Comparison of ENCODE assay signal across 6 cellular contexts in the genomic region with DNA sequence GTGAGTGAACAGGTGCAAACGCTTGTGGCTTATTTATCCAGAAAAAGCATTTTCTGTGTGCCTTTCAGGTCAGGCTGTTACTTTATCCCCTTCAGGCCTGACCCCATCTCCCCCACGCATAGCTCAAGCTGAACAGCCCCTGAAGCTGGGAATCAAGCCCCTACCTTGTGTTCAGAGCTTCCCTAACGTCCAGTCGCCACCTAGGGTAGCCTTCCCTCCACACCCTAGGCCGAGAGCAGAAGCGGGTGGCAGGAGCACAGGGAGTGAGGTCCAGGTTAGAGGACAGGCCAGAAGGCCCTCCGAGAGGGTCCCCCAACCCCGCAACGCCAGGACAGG. TPM values are rescaled to one million over a fixed set of nuclear protein-coding genes. Genes with fewer than 3 reads are reported as not detected.
DNase-seq lines count a peak whose midpoint lies in the region; ATAC-seq and TF ChIP-seq lines count a peak whose summit lies in the region.

No MANE protein-coding gene starts in this region.

- peak overlapping the region; percentile 67 for H3K4me3 ChIP-seq in AG04449 (ENCODE audit: low read depth, low read length)

- H3K36me3 Mint-ChIP-seq in T-cell, result no peaks in the 10 kb centered on the region

- DNase-seq in AG04449 (ENCODE audit: low read depth, low spot score), result no peak
- no peak for DNase-seq in T-cell
- DNase-seq in left kidney (ENCODE audit: low read depth, low spot score), result peak; percentile 56
- no peak for DNase-seq in activated gamma-delta T cell treated with Interleukin-2 at 50 U/mL for 16 hours

- peaks cover 0 to 4% of the 10 kb centered on the region in 2 donors for H3K27me3 Mint-ChIP-seq in T-cell

- CTCF ChIA-PET in AG04449 (lab: Yijun Ruan, JAX) (interaction anchor here (0.8 to 4.7 kb wide), 13 partner anchors 8 to 431 kb away, joined by 3 to 49 read pairs (median 4); a partner anchor contains a TSS), T-cell (lab: Charles Lee) (interaction anchor here in 1 of 2 donors (0.6 to 0.9 kb wide), 3 partner anchors 11 to 1965 kb away, joined by 3 read pairs; no protein-coding TSS in a partner anchor)

- H3K27ac Mint-ChIP-seq in T-cell, result no peak overlapping the region

- ATAC-seq in T-cell (replicated peaks in 1 of 4) (no peak), HG02588 (IDR thresholded peaks at IDR 0.05; ENCODE audit: unreplicated experiment) (no peak), GM19463 (IDR thresholded peaks at IDR 0.05; ENCODE audit: unreplicated experiment) (no peak)

- H3K4me1 Mint-ChIP-seq in T-cell, result peaks cover 8 to 18% (median 12%) of the 10 kb centered on the region in 3 donors

- POLR2A ChIA-PET in AG04449 (lab: Yijun Ruan, JAX), result no interaction called here
- POLR2A ChIA-PET in T-cell (lab: Charles Lee), result no interaction called here

- no peaks in the 10 kb centered on the region for H3K9me3 Mint-ChIP-seq in T-cell

- H3K4me3 Mint-ChIP-seq in T-cell, result peak overlapping the region; percentile 57 to 74 (median 58)

- no peak for TF ChIP-seq CTCF in AG04449 (IDR thresholded peaks at IDR 0.05; ENCODE audit: insufficient read depth, low read length, missing control alignments)

RNA-seq across cellular contexts. Expression of a gene that starts 0.5 kb away (rescaled TPM):
- 1 to 10 TPM; 1.1 to 2.8 (median 1.4) TPM for total RNA-seq in T-cell

RNA-seq across cellular contexts. Expression of a gene that starts 18.5 kb away (rescaled TPM):
- 10 to 100 TPM; 36.2 to 67.6 (median 60.4) TPM for total RNA-seq in T-cell

RNA-seq across cellular contexts. Expression of a gene that starts 18.5 kb away (rescaled TPM):
- 10 to 100 TPM in 3 of 5 donors, 1 to 10 TPM in 2; 5.3 to 20.2 (median 16.9) TPM for total RNA-seq in T-cell

RNA-seq across cellular contexts. Expression of a gene that starts 30.8 kb away (rescaled TPM):
- 10 to 100 TPM; 16.4 to 39.5 (median 35.4) TPM for total RNA-seq in T-cell

RNA-seq across cellular contexts. Expression of a gene that starts 56.0 kb away (rescaled TPM):
- 10 to 100 TPM; 20.0 to 43.0 (median 31.3) TPM for total RNA-seq in T-cell
